Comparison of ENCODE assay signal across 9 cellular contexts in the genomic region with DNA sequence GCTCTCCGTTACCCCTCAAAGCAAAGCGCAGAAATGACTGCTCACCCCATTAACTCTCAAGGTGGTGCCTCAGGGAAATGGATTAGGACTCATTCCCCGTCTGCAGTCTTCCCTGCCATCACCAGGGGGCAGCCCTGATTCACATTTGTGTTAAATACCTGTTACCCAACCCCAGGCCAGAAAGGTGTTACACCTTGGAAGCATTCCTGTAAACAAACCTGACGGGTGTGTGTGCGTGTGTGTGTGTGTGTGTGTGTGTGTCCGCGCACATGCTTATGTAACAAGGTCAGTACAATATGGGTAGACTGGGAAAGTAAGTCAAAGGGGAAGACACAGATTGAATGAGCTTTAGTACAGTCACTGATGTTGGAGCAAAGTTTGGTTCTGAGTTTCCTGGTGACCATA. TPM values are rescaled to one million over a fixed set of nuclear protein-coding genes. Genes with fewer than 3 reads are reported as not detected.
DNase-seq lines count a peak whose midpoint lies in the region; ATAC-seq, FAIRE-seq and TF ChIP-seq lines count a peak whose summit lies in the region.
"Had no signal": no experiment of that assay in that cellular context is flagged by ENCODE, and none has a peak within 500 bp of the region (broad histone marks: within the 10 kb centered on the region; RNA-seq: fewer than 3 reads in every experiment).

No MANE protein-coding gene starts in this region.

- no peaks in the 10 kb centered on the region for H3K27me3 Mint-ChIP-seq in WTC11 (ENCODE audit: low read depth)

- no peaks in the 10 kb centered on the region for H3K9me3 Mint-ChIP-seq in WTC11

- ATAC-seq in WTC11: peak; percentile 94
- no peak for ATAC-seq in GM21526 (IDR thresholded peaks at IDR 0.05; ENCODE audit: low FRiP score, unreplicated experiment)

- no peak overlapping the region for H3K4me3 Mint-ChIP-seq in WTC11

- DNase-seq in DMS 273 (lab: John Stamatoyannopoulos, UW; ENCODE audit: unreplicated experiment) (peak; percentile 84), DMS 273 treated with DMSO at 0.1 percent for 48 hours (lab: John Stamatoyannopoulos, UW) (no peak), NCI-H2081 (lab: John Stamatoyannopoulos, UW) (peak; percentile 88 to 93), WTC11 (ENCODE audit: low spot score) (peak; percentile 89), bronchial epithelial cell (ENCODE audit: low read depth) (peak; percentile 77), islet precursor cell (peak; percentile 88)
- peak; percentile 54 for DNase-seq in stimulated activated CD4-positive, alpha-beta T cell treated with anti-CD3 and anti-CD28 coated beads, Interleukin-2, amount 100 ng/mL, for 4 hours (ENCODE audit: low read depth)

- no peaks in the 10 kb centered on the region for H3K36me3 ChIP-seq in bronchial epithelial cell (ENCODE audit: control insufficient read depth, insufficient read depth, low read length)

- FAIRE-seq in bronchial epithelial cell (lab: Jason Lieb, UNC): peak; percentile 90
- FAIRE-seq: A204.1 had no signal

- no peaks in the 10 kb centered on the region for H3K27me3 ChIP-seq in bronchial epithelial cell (ENCODE audit: control insufficient read depth, insufficient read depth, low read length)

- TF ChIP-seq CTCF in WTC11 (IDR thresholded peaks at IDR 0.05) (peak; percentile 79), bronchial epithelial cell (IDR thresholded peaks at IDR 0.05; ENCODE audit: insufficient read depth, low read length, severe bottlenecking) (peak; percentile 90)

- CTCF ChIA-PET in WTC11 (lab: Charles Lee): interaction anchor here (0.6 to 1.1 kb wide), 4 partner anchors 13 to 327 kb away, joined by 3 to 4 read pairs (median 3); no protein-coding TSS in a partner anchor

- no peak overlapping the region for H3K27ac Mint-ChIP-seq in WTC11

- no peaks in the 10 kb centered on the region for H3K36me3 Mint-ChIP-seq in WTC11

- H3K4me1 Mint-ChIP-seq in WTC11: no peaks in the 10 kb centered on the region

- POLR2A ChIA-PET in WTC11 (lab: Charles Lee): no interaction called here

- no peak overlapping the region for H3K4me3 ChIP-seq in bronchial epithelial cell (ENCODE audit: low read depth, low read length)

TF ChIP-seq in WTC11, 78 proteins besides CTCF, POLR2A, EP300 and RAD21:
- TF ChIP-seq, protein P1, sequence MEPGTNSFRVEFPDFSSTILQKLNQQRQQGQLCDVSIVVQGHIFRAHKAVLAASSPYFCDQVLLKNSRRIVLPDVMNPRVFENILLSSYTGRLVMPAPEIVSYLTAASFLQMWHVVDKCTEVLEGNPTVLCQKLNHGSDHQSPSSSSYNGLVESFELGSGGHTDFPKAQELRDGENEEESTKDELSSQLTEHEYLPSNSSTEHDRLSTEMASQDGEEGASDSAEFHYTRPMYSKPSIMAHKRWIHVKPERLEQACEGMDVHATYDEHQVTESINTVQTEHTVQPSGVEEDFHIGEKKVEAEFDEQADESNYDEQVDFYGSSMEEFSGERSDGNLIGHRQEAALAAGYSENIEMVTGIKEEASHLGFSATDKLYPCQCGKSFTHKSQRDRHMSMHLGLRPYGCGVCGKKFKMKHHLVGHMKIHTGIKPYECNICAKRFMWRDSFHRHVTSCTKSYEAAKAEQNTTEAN (CRISPR knock-in tag; IDR thresholded peaks at IDR 0.05): 0 out of 2 replicates have a peak, but pooled peaks have one; percentile 38
- no peak for TF ChIP-seq MYBL2 (CRISPR knock-in tag; IDR thresholded peaks at IDR 0.05)
- no peak for TF ChIP-seq ZNF263 (CRISPR knock-in tag; IDR thresholded peaks at IDR 0.05; ENCODE audit: low read depth)
- TF ChIP-seq, protein P2, sequence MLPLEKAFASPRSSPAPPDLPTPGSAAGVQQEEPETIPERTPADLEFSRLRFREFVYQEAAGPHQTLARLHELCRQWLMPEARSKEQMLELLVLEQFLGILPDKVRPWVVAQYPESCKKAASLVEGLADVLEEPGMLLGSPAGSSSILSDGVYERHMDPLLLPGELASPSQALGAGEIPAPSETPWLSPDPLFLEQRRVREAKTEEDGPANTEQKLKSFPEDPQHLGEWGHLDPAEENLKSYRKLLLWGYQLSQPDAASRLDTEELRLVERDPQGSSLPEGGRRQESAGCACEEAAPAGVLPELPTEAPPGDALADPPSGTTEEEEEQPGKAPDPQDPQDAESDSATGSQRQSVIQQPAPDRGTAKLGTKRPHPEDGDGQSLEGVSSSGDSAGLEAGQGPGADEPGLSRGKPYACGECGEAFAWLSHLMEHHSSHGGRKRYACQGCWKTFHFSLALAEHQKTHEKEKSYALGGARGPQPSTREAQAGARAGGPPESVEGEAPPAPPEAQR (CRISPR knock-in tag; IDR thresholded peaks at IDR 0.05): no peak
- no peak for TF ChIP-seq NR2C2 (CRISPR knock-in tag; IDR thresholded peaks at IDR 0.05)
- TF ChIP-seq FOXK1 (CRISPR knock-in tag; IDR thresholded peaks at IDR 0.05): peak; percentile 78
- TF ChIP-seq, protein P3, sequence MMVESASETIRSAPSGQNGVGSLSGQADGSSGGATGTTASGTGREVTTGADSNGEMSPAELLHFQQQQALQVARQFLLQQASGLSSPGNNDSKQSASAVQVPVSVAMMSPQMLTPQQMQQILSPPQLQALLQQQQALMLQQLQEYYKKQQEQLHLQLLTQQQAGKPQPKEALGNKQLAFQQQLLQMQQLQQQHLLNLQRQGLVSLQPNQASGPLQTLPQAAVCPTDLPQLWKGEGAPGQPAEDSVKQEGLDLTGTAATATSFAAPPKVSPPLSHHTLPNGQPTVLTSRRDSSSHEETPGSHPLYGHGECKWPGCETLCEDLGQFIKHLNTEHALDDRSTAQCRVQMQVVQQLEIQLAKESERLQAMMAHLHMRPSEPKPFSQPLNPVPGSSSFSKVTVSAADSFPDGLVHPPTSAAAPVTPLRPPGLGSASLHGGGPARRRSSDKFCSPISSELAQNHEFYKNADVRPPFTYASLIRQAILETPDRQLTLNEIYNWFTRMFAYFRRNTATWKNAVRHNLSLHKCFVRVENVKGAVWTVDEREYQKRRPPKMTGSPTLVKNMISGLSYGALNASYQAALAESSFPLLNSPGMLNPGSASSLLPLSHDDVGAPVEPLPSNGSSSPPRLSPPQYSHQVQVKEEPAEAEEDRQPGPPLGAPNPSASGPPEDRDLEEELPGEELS (CRISPR knock-in tag; IDR thresholded peaks at IDR 0.05): 0 out of 2 replicates have a peak, but pooled peaks have one; percentile 39
- TF ChIP-seq TEAD1 (CRISPR knock-in tag; IDR thresholded peaks at IDR 0.05): 0 out of 2 replicates have a peak, but pooled peaks have one; percentile 25

RNA-seq across cellular contexts. Expression of gene GUCA2B, which starts 6.3 kb away (rescaled TPM):
- total RNA-seq in WTC11 (2021) (not detected in 3 replicates), bronchial epithelial cell (not detected in 2 replicates)

RNA-seq across cellular contexts. Expression of gene GUCA2A, which starts 17.6 kb away (rescaled TPM):
- total RNA-seq in WTC11 (2021) (not detected in 3 replicates), bronchial epithelial cell (not detected in 2 replicates)
